Comparison of ENCODE assay signal across 9 cellular contexts in the genomic region with DNA sequence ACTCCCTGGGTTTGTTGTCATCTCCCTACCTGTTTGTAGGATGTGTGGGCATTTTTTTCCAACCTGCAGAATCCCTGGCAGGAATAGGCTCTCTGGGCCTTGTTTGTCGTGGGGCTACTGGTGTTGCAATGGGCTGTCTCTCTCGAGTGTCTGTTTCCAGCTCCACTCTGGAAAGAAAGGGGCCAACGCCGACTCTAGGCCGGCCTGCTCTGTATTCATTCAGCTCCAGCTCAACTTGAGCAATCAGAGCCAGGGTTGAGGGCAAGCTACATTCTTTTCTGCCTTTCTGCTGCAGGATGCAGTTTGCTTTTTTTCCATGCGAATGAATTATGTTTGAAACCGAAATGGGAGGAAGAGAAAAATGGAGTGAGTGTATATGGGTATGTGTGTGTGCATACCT. TPM values are rescaled to one million over a fixed set of nuclear protein-coding genes. Genes with fewer than 3 reads are reported as not detected.
A peak's percentile ranks its signal among the peaks of the same experiment; 100 is the strongest.
DNase-seq lines count a peak whose midpoint lies in the region; ATAC-seq, FAIRE-seq and TF ChIP-seq lines count a peak whose summit lies in the region.
"Had no signal": no experiment of that assay in that cellular context is flagged by ENCODE, and none has a peak within 500 bp of the region (broad histone marks: within the 10 kb centered on the region; RNA-seq: fewer than 3 reads in every experiment).

No MANE protein-coding gene starts in this region.

- CTCF ChIA-PET in OCI-LY7 (lab: Charles Lee; ENCODE audit: unreplicated experiment): interaction anchor here (1.7 kb wide), 1 partner anchor 10 kb away, joined by 7 read pairs; no protein-coding TSS in a partner anchor

- H3K79me2 ChIP-seq in ACC112 (ENCODE audit: control insufficient read depth, insufficient read depth, low read length, unreplicated experiment): peaks cover 50% of the 10 kb centered on the region
- peaks cover 55% of the 10 kb centered on the region for H3K79me2 ChIP-seq in OCI-LY7 (ENCODE audit: insufficient read depth, low read depth, low read length)

- peaks cover 19% of the 10 kb centered on the region; the same call in 1 of the 2 replicates for H3K36me3 ChIP-seq in ACC112 (ENCODE audit: insufficient read depth, low read length)
- H3K36me3 ChIP-seq in OCI-LY7 (ENCODE audit: insufficient read depth, low read length): peaks cover 36% of the 10 kb centered on the region
- H3K36me3 ChIP-seq in pancreas: peaks cover 0 to 8% (median 0%) of the 10 kb centered on the region in 3 donors

- H3K4me3 ChIP-seq in ACC112 (ENCODE audit: low read depth, low read length): peak overlapping the region; percentile 92
- peak overlapping the region; percentile 90 for H3K4me3 ChIP-seq in OCI-LY7 (ENCODE audit: low read depth, low read length, poor library complexity, severe bottlenecking)
- H3K4me3 ChIP-seq in pancreas: peak overlapping the region in 2 of 4 donors; percentile 13 to 15

- H3K4me1 Mint-ChIP-seq in naive thymus-derived CD8-positive, alpha-beta T cell: peaks cover 2 to 20% (median 5%) of the 10 kb centered on the region in 4 donors

- no peaks in the 10 kb centered on the region for H3K9me3 Mint-ChIP-seq in naive thymus-derived CD8-positive, alpha-beta T cell

- no peak for ATAC-seq in naive thymus-derived CD8-positive, alpha-beta T cell
- ATAC-seq in pancreas: no peak
- ATAC-seq in HG02884 (IDR thresholded peaks at IDR 0.05; ENCODE audit: unreplicated experiment): no peak
- no peak for ATAC-seq in HG03196 (IDR thresholded peaks at IDR 0.05; ENCODE audit: unreplicated experiment)

- H3K4me3 Mint-ChIP-seq in naive thymus-derived CD8-positive, alpha-beta T cell: peak overlapping the region in 6 of 10 donors; percentile 7 to 83 (median 48)

- no peaks in the 10 kb centered on the region for H3K36me3 Mint-ChIP-seq in naive thymus-derived CD8-positive, alpha-beta T cell

- no peak for TF ChIP-seq CTCF in OCI-LY7 (conservative IDR thresholded peaks at IDR 0.05; ENCODE audit: low read length)
- TF ChIP-seq CTCF in pancreas (IDR thresholded peaks at IDR 0.05): no peak

- peaks cover 1 to 11% (median 8%) of the 10 kb centered on the region in 5 donors for H3K27me3 Mint-ChIP-seq in naive thymus-derived CD8-positive, alpha-beta T cell

- H2AFZ ChIP-seq in ACC112 (ENCODE audit: low read length, unreplicated experiment): no peak overlapping the region
- no peak overlapping the region for H2AFZ ChIP-seq in OCI-LY7 (ENCODE audit: low read length)

- H3K27ac Mint-ChIP-seq in naive thymus-derived CD8-positive, alpha-beta T cell: peak overlapping the region in 1 of 10 donors; percentile 32

- no peak overlapping the region for H3K27ac ChIP-seq in ACC112 (ENCODE audit: low read depth, low read length)
- H3K27ac ChIP-seq in OCI-LY7 (ENCODE audit: low read depth, low read length, poor library complexity, severe bottlenecking): peak overlapping the region; percentile 62
- peak overlapping the region in 2 of 4 donors; percentile 33 to 34 for H3K27ac ChIP-seq in pancreas

- H3K4me1 ChIP-seq in ACC112 (ENCODE audit: control insufficient read depth, insufficient read depth, low read length, unreplicated experiment) (peaks cover 28% of the 10 kb centered on the region), OCI-LY7 (ENCODE audit: insufficient read depth, low read length, poor library complexity, severe bottlenecking) (peaks cover 66% of the 10 kb centered on the region), pancreas (peaks cover 0 to 27% (median 22%) of the 10 kb centered on the region in 3 donors)

- H3K27me3 ChIP-seq in ACC112 (ENCODE audit: insufficient read depth, low read length) (no peaks in the 10 kb centered on the region), pancreas (no peaks in the 10 kb centered on the region)

- DNase-seq in OCI-LY7 (ENCODE audit: low spot score): no peak
- DNase-seq in fibroblast of gingiva (ENCODE audit: low read depth): peak; percentile 75
- DNase-seq in naive thymus-derived CD8-positive, alpha-beta T cell: no peak
- DNase-seq in pancreas: no peak
- no peak for DNase-seq in SW480 (ENCODE audit: low spot score)
- DNase-seq: activated gamma-delta T cell treated with Interleukin-2 at 50 U/mL for 16 hours had no signal

- POLR2A ChIA-PET in OCI-LY7 (lab: Charles Lee): interaction anchor here (0.8 to 3.8 kb wide), 9 partner anchors 10 to 57 kb away, joined by 3 to 35 read pairs (median 4); no protein-coding TSS in a partner anchor
- POLR2A ChIA-PET in naive thymus-derived CD8-positive, alpha-beta T cell (lab: Charles Lee): no interaction called here

- H3K9me2 ChIP-seq in OCI-LY7 (ENCODE audit: insufficient read depth, low read length): no peaks in the 10 kb centered on the region

- H3K9me3 ChIP-seq in OCI-LY7 (ENCODE audit: low read length): no peaks in the 10 kb centered on the region
- H3K9me3 ChIP-seq in pancreas: no peaks in the 10 kb centered on the region

- WGBS in pancreas, 2 donors: 15 to 23% methylated on average over 7 of the region's 7 CpGs

- FAIRE-seq in pancreas (lab: Jason Lieb, UNC): no peak

- intact Hi-C loops in OCI-LY7 (cut with micrococcal nuclease; ENCODE audit: unreplicated experiment) (no loop called here), pancreas (cut with DNase I) (no loop called here)

- H3K4me2 ChIP-seq in OCI-LY7 (ENCODE audit: low read length): peak overlapping the region; percentile 80

- 0 out of 2 replicates have a peak, but pooled peaks cover 7% of the 10 kb centered on the region for H4K20me1 ChIP-seq in OCI-LY7 (ENCODE audit: insufficient read depth, low read length)

- BruUV-seq in OCI-LY7 (replicated peaks; lab: Mats Ljungman, UMichigan): no TSS peak

RNA-seq across cellular contexts. Expression of a gene that starts 2.3 kb away (rescaled TPM):
- 53.7 and 62.7 TPM in 2 replicates for total RNA-seq in OCI-LY7 (2014; rRNA removed; shearing (Covaris generic))
- total RNA-seq in OCI-LY7 (2022) (44.5 and 45.7 TPM in 2 replicates), pancreas (10 to 100 TPM in 3 of 6 donors, 1 to 10 TPM in 3; 6.6 to 25.8 (median 9.7) TPM)
- 1 to 10 TPM in 1 of 2 experiments, under 1 TPM in 1; 0.75 to 1.0 TPM for total RNA-seq in naive thymus-derived CD8-positive, alpha-beta T cell
- not detected for polyA plus RNA-seq in naive thymus-derived CD8-positive, alpha-beta T cell
- 10 to 100 TPM; 12.5 to 13.1 TPM for polyA plus RNA-seq in pancreas
